11 cellular contexts compared by ENCODE assay signal in the genomic region with DNA sequence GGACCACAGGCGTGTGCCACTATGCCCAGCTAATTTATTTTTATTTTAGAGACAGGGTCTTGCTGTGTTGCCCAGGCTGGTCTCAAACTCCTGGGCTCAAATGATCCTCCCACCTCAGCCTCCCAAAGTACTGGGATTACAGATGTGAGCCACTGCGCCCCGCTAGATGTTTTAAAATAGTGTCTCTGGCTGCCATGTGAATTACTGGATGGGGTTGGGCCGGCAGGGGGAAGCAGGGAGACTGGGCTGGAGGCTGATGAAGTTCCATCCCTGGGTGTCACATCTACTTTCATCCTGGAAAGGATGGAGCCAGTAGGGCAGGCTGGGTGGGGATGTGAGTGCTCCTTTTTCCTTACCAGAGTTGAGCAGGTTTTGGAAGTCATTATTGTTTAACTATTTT. TPM values are rescaled to one million over a fixed set of nuclear protein-coding genes. Genes with fewer than 3 reads are reported as not detected.
DNase-seq lines count a peak whose midpoint lies in the region; ATAC-seq and TF ChIP-seq lines count a peak whose summit lies in the region.
"Had no signal": no experiment of that assay in that cellular context is flagged by ENCODE, and none has a peak within 500 bp of the region (broad histone marks: within the 10 kb centered on the region; RNA-seq: fewer than 3 reads in every experiment).

No MANE protein-coding gene starts in this region.

- POLR2A ChIA-PET in T-cell (lab: Charles Lee) = no interaction called here

- peaks cover 30% of the 10 kb centered on the region for H3K4me1 Mint-ChIP-seq in nephron progenitor cell
- no peaks in the 10 kb centered on the region for H3K4me1 Mint-ChIP-seq in immature natural killer cell
- peaks cover 0 to 6% (median 0%) of the 10 kb centered on the region in 3 donors for H3K4me1 Mint-ChIP-seq in T-cell
- H3K4me1 Mint-ChIP-seq: activated CD4-positive, alpha-beta T cell treated with anti-CD3 and anti-CD28 coated beads, Interleukin-2, amount 10 ng/mL, durations not matched to agents 7 days and 5 days had no signal

- peak overlapping the region; percentile 83 for H3K27ac Mint-ChIP-seq in nephron progenitor cell
- H3K27ac Mint-ChIP-seq in immature natural killer cell = no peak overlapping the region
- no peak overlapping the region for H3K27ac Mint-ChIP-seq in T-cell
- H3K27ac Mint-ChIP-seq: activated CD4-positive, alpha-beta T cell treated with anti-CD3 and anti-CD28 coated beads, Interleukin-2, amount 10 ng/mL, durations not matched to agents 7 days and 5 days had no signal

- H3K27me3 Mint-ChIP-seq in nephron progenitor cell (ENCODE audit: low read depth, poor library complexity) (peaks cover 20% of the 10 kb centered on the region), immature natural killer cell (ENCODE audit: low read depth in 3 of 3) (peaks cover 2 to 7% (median 7%) of the 10 kb centered on the region in 3 donors), T-cell (peaks cover 11 to 21% of the 10 kb centered on the region in 2 donors)

- DNase-seq in GM04504 (ENCODE audit: low read depth) = peak; percentile 9
- no peak for DNase-seq in LNCaP clone FGC (ENCODE audit: low read depth)
- peak; percentile 23 for DNase-seq in choroid plexus epithelial cell (ENCODE audit: low read depth)
- DNase-seq in nephron progenitor cell = peak; percentile 23
- DNase-seq in NCI-H226 = no peak
- no peak for DNase-seq in immature natural killer cell
- no peak for DNase-seq in activated T-cell treated with anti-CD3 and anti-CD28 coated beads, Interleukin-2, amount 50 U/mL, for 1 hour
- no peak for DNase-seq in T-cell
- DNase-seq: activated CD4-positive, alpha-beta T cell treated with anti-CD3 and anti-CD28 coated beads, Interleukin-2, amount 10 ng/mL, durations not matched to agents 7 days and 5 days; NCI-H524 treated with DMSO at 0.1 percent for 48 hours had no signal

- TF ChIP-seq CTCF in LNCaP clone FGC (IDR thresholded peaks at IDR 0.05; ENCODE audit: control insufficient read depth, extremely low read depth, insufficient read depth) (peak; percentile 39), choroid plexus epithelial cell (conservative IDR thresholded peaks at IDR 0.05; ENCODE audit: low read depth, low read length) (peak; percentile 55), nephron progenitor cell (IDR thresholded peaks at IDR 0.05) (no peak)

- H3K4me3 ChIP-seq in LNCaP clone FGC (ENCODE audit: low read depth, low read length) = no peak overlapping the region
- H3K4me3 ChIP-seq in choroid plexus epithelial cell (ENCODE audit: low read depth, low read length) = no peak overlapping the region
- H3K4me3 ChIP-seq: thyroid gland had no signal

- H3K36me3 Mint-ChIP-seq in nephron progenitor cell (ENCODE audit: low read depth) (no peaks in the 10 kb centered on the region), immature natural killer cell (no peaks in the 10 kb centered on the region), T-cell (no peaks in the 10 kb centered on the region)

- no peak overlapping the region for H3K4me3 Mint-ChIP-seq in nephron progenitor cell
- H3K4me3 Mint-ChIP-seq in immature natural killer cell = no peak overlapping the region
- no peak overlapping the region for H3K4me3 Mint-ChIP-seq in T-cell
- H3K4me3 Mint-ChIP-seq: activated CD4-positive, alpha-beta T cell treated with anti-CD3 and anti-CD28 coated beads, Interleukin-2, amount 10 ng/mL, durations not matched to agents 7 days and 5 days had no signal

- H3K9me3 Mint-ChIP-seq in nephron progenitor cell = no peaks in the 10 kb centered on the region
- H3K9me3 Mint-ChIP-seq in immature natural killer cell = no peaks in the 10 kb centered on the region
- no peaks in the 10 kb centered on the region for H3K9me3 Mint-ChIP-seq in T-cell
- H3K9me3 Mint-ChIP-seq: activated CD4-positive, alpha-beta T cell treated with anti-CD3 and anti-CD28 coated beads, Interleukin-2, amount 10 ng/mL, durations not matched to agents 7 days and 5 days had no signal

- ATAC-seq in T-cell (replicated peaks in 1 of 4) = no peak

- CTCF ChIA-PET in T-cell (lab: Charles Lee) = no interaction called here

RNA-seq across cellular contexts. Expression of a gene that starts 46.1 kb away (rescaled TPM):
- polyA plus RNA-seq in immature natural killer cell = under 1 TPM; 0.02 to 0.24 (median 0.16) TPM
- total RNA-seq in T-cell = under 1 TPM; 0.08 to 0.32 (median 0.19) TPM

Comparison
In these comparisons a context has a peak if more than half of its experiments do, and no peak if none do; other contexts are left out.
1. DNase-seq: peak in GM04504 (single experiment), choroid plexus epithelial cell (single experiment) and nephron progenitor cell (single experiment); none in LNCaP clone FGC (single experiment), NCI-H226 (single experiment), immature natural killer cell (0 of 3), activated T-cell treated with anti-CD3 and anti-CD28 coated beads, Interleukin-2, amount 50 U/mL, for 1 hour (single experiment) and T-cell (0 of 34).